ENCODE assay signal across 15 cellular contexts in genomic region chr17:35554668-35555067, GRCh38. TPM values are rescaled to one million over a fixed set of nuclear protein-coding genes. Genes with fewer than 3 reads are reported as not detected.
DNase-seq lines count a peak whose midpoint lies in the region; ATAC-seq and TF ChIP-seq lines count a peak whose summit lies in the region.
"Had no signal": no experiment of that assay in that cellular context is flagged by ENCODE, and none has a peak within 500 bp of the region (broad histone marks: within the 10 kb centered on the region; RNA-seq: fewer than 3 reads in every experiment).

No MANE protein-coding gene starts in this region.

- no peaks in the 10 kb centered on the region for H3K9me3 Mint-ChIP-seq in activated naive CD4-positive, alpha-beta T cell treated with anti-CD3 and anti-CD28 coated beads for 36 hours
- H3K9me3 Mint-ChIP-seq in activated naive CD4-positive, alpha-beta T cell treated with anti-CD3 and anti-CD28 coated beads, Interleukin-2, amount 10 ng/mL, durations not matched to agents 7 days and 5 days = no peaks in the 10 kb centered on the region
- H3K9me3 Mint-ChIP-seq in activated T-helper 17 cell treated with anti-CD3 and anti-CD28 coated beads, Interleukin-2, amount 50 U/mL, for 72 hours = no peaks in the 10 kb centered on the region
- no peaks in the 10 kb centered on the region for H3K9me3 Mint-ChIP-seq in stimulated activated memory B cell treated with anti-CD40 and anti-IgM and Interleukin-4, amounts not matched to agents 10 μg/mL and 1 μg/mL and 100 μg/mL, for 72 hours

- H3K4me3 ChIP-seq in GM23248 (no peak overlapping the region), osteoblast (ENCODE audit: insufficient read depth, low read length) (no peak overlapping the region), ovary (no peak overlapping the region)

- in situ Hi-C loops in GM23248 (cut with MboI) = loop anchor here (10.0 kb wide), 1 partner anchor 60 kb away; no protein-coding TSS in a partner anchor

- no peaks in the 10 kb centered on the region for H3K9me2 ChIP-seq in GM23248 (ENCODE audit: insufficient read depth)

- peaks cover 26% of the 10 kb centered on the region for H3K27me3 ChIP-seq in GM23248 (replicated peaks; ENCODE audit: insufficient read depth)
- H3K27me3 ChIP-seq in osteoblast (ENCODE audit: insufficient read depth, low read length) = peaks cover 28% of the 10 kb centered on the region
- H3K27me3 ChIP-seq in ovary = no peaks in the 10 kb centered on the region

- no peaks in the 10 kb centered on the region for H3K27me3 Mint-ChIP-seq in activated naive CD4-positive, alpha-beta T cell treated with anti-CD3 and anti-CD28 coated beads for 36 hours (ENCODE audit: low read depth)
- peaks cover 53% of the 10 kb centered on the region for H3K27me3 Mint-ChIP-seq in activated naive CD4-positive, alpha-beta T cell treated with anti-CD3 and anti-CD28 coated beads, Interleukin-2, amount 10 ng/mL, durations not matched to agents 7 days and 5 days
- peaks cover 5% of the 10 kb centered on the region for H3K27me3 Mint-ChIP-seq in activated T-helper 17 cell treated with anti-CD3 and anti-CD28 coated beads, Interleukin-2, amount 50 U/mL, for 72 hours
- peaks cover 15% of the 10 kb centered on the region for H3K27me3 Mint-ChIP-seq in stimulated activated memory B cell treated with anti-CD40 and anti-IgM and Interleukin-4, amounts not matched to agents 10 μg/mL and 1 μg/mL and 100 μg/mL, for 72 hours

- DNase-seq in activated naive CD4-positive, alpha-beta T cell treated with anti-CD3 and anti-CD28 coated beads for 36 hours = peak; percentile 26
- no peak for DNase-seq in activated naive CD4-positive, alpha-beta T cell treated with anti-CD3 and anti-CD28 coated beads, Interleukin-2, amount 10 ng/mL, durations not matched to agents 7 days and 5 days
- DNase-seq in GM23248 = peak; percentile 39
- DNase-seq in osteoblast (ENCODE audit: insufficient read length, low spot score, missing footprints) = no peak
- no peak for DNase-seq in ovary
- DNase-seq: Caco-2, KBM-7, MV-4-11, NCI-H1417, NCI-H187 treated with DMSO at 0.1 percent for 48 hours, NCI-H526 treated with DMSO at 0.1 percent for 48 hours, SHP77 had no signal

- H3K4me3 Mint-ChIP-seq in activated naive CD4-positive, alpha-beta T cell treated with anti-CD3 and anti-CD28 coated beads for 36 hours = no peak overlapping the region
- no peak overlapping the region for H3K4me3 Mint-ChIP-seq in activated naive CD4-positive, alpha-beta T cell treated with anti-CD3 and anti-CD28 coated beads, Interleukin-2, amount 10 ng/mL, durations not matched to agents 7 days and 5 days
- H3K4me3 Mint-ChIP-seq in activated T-helper 17 cell treated with anti-CD3 and anti-CD28 coated beads, Interleukin-2, amount 50 U/mL, for 72 hours = no peak overlapping the region
- no peak overlapping the region for H3K4me3 Mint-ChIP-seq in stimulated activated memory B cell treated with anti-CD40 and anti-IgM and Interleukin-4, amounts not matched to agents 10 μg/mL and 1 μg/mL and 100 μg/mL, for 72 hours

- no peak overlapping the region for H3K27ac Mint-ChIP-seq in activated naive CD4-positive, alpha-beta T cell treated with anti-CD3 and anti-CD28 coated beads for 36 hours
- H3K27ac Mint-ChIP-seq in activated naive CD4-positive, alpha-beta T cell treated with anti-CD3 and anti-CD28 coated beads, Interleukin-2, amount 10 ng/mL, durations not matched to agents 7 days and 5 days = no peak overlapping the region
- H3K27ac Mint-ChIP-seq in activated T-helper 17 cell treated with anti-CD3 and anti-CD28 coated beads, Interleukin-2, amount 50 U/mL, for 72 hours = no peak overlapping the region
- H3K27ac Mint-ChIP-seq in stimulated activated memory B cell treated with anti-CD40 and anti-IgM and Interleukin-4, amounts not matched to agents 10 μg/mL and 1 μg/mL and 100 μg/mL, for 72 hours = no peak overlapping the region

- no peak for TF ChIP-seq POLR2A in ovary (IDR thresholded peaks at IDR 0.05)

- no peak overlapping the region for H3K9ac ChIP-seq in GM23248

- H3K79me2 ChIP-seq in GM23248 (ENCODE audit: insufficient read depth) = no peaks in the 10 kb centered on the region
- no peaks in the 10 kb centered on the region for H3K79me2 ChIP-seq in osteoblast (ENCODE audit: insufficient read depth, low read length)

- 58 to 59% methylated on average over 5 of the region's 5 CpGs for WGBS in GM23248 (ENCODE audit: low coverage in 1 of 2, low lambda C conversion rate in 2 of 2, missing lambda C conversion rate in 2 of 2), 2 experiments
- 66 to 78% (median 69%) methylated on average over 5 of the region's 5 CpGs for WGBS in ovary, 3 donors

- ATAC-seq in activated T-helper 17 cell treated with anti-CD3 and anti-CD28 coated beads, Interleukin-2, amount 50 U/mL, for 72 hours (replicated peaks) = peak; percentile 89
- ATAC-seq in stimulated activated memory B cell treated with anti-CD40 and anti-IgM and Interleukin-4, amounts not matched to agents 10 μg/mL and 1 μg/mL and 100 μg/mL, for 72 hours = peak; percentile 72

- intact Hi-C loops in activated naive CD4-positive, alpha-beta T cell treated with anti-CD3 and anti-CD28 coated beads for 36 hours (cut with micrococcal nuclease) = loop anchor here (2.0 kb wide), 1 partner anchor 192 kb away; no protein-coding TSS in a partner anchor
- intact Hi-C loops in ovary (cut with DNase I) = no loop called here

- H4K20me1 ChIP-seq in GM23248 (ENCODE audit: insufficient read depth) (no peaks in the 10 kb centered on the region), osteoblast (ENCODE audit: insufficient read depth, low read length) (no peaks in the 10 kb centered on the region)

- H3F3A ChIP-seq in GM23248 (ENCODE audit: insufficient read depth) = no peaks in the 10 kb centered on the region

- H3K4me2 ChIP-seq in GM23248 (ENCODE audit: unreplicated experiment) (no peak overlapping the region), osteoblast (ENCODE audit: insufficient read depth, low read length) (no peak overlapping the region)

- TF ChIP-seq EP300 in ovary (IDR thresholded peaks at IDR 0.05) = no peak

- CTCF ChIA-PET in activated naive CD4-positive, alpha-beta T cell treated with anti-CD3 and anti-CD28 coated beads for 36 hours (lab: Charles Lee) = interaction anchor here (1.1 kb wide), 1 partner anchor 12 kb away, joined by 5 read pairs; no protein-coding TSS in a partner anchor
- CTCF ChIA-PET in activated naive CD4-positive, alpha-beta T cell treated with anti-CD3 and anti-CD28 coated beads, Interleukin-2, amount 10 ng/mL, durations not matched to agents 7 days and 5 days (lab: Charles Lee) = interaction anchor here (1.4 kb wide), 1 partner anchor 24 kb away, joined by 3 read pairs; the partner anchor contains the start of gene PEX12

- H3K27ac ChIP-seq in GM23248 (no peak overlapping the region), osteoblast (ENCODE audit: low read depth, low read length) (no peak overlapping the region), ovary (no peak overlapping the region)

- H3K36me3 Mint-ChIP-seq in activated naive CD4-positive, alpha-beta T cell treated with anti-CD3 and anti-CD28 coated beads for 36 hours (ENCODE audit: low read depth) = no peaks in the 10 kb centered on the region
- H3K36me3 Mint-ChIP-seq in activated naive CD4-positive, alpha-beta T cell treated with anti-CD3 and anti-CD28 coated beads, Interleukin-2, amount 10 ng/mL, durations not matched to agents 7 days and 5 days = no peaks in the 10 kb centered on the region
- no peaks in the 10 kb centered on the region for H3K36me3 Mint-ChIP-seq in activated T-helper 17 cell treated with anti-CD3 and anti-CD28 coated beads, Interleukin-2, amount 50 U/mL, for 72 hours (ENCODE audit: low read depth)
- H3K36me3 Mint-ChIP-seq in stimulated activated memory B cell treated with anti-CD40 and anti-IgM and Interleukin-4, amounts not matched to agents 10 μg/mL and 1 μg/mL and 100 μg/mL, for 72 hours = no peaks in the 10 kb centered on the region

- TF ChIP-seq CTCF in osteoblast (IDR thresholded peaks at IDR 0.05; ENCODE audit: extremely low read depth, low read depth, low read length) = no peak
- no peak for TF ChIP-seq CTCF in ovary (IDR thresholded peaks at IDR 0.05)

- no peaks in the 10 kb centered on the region for H3K9me3 ChIP-seq in GM23248 (ENCODE audit: low read depth)
- no peaks in the 10 kb centered on the region for H3K9me3 ChIP-seq in osteoblast (ENCODE audit: low read depth, low read length)
- H3K9me3 ChIP-seq in ovary = no peaks in the 10 kb centered on the region
- H3K9me3 ChIP-seq: Caco-2 had no signal

- H3K4me1 ChIP-seq in GM23248 (ENCODE audit: insufficient read depth) (no peaks in the 10 kb centered on the region), osteoblast (ENCODE audit: insufficient read depth, low read length) (no peaks in the 10 kb centered on the region), ovary (ENCODE audit: insufficient read depth) (no peaks in the 10 kb centered on the region)
- H3K4me1 ChIP-seq: Caco-2 had no signal

- no peaks in the 10 kb centered on the region for H3K36me3 ChIP-seq in GM23248 (ENCODE audit: low read depth)
- no peaks in the 10 kb centered on the region for H3K36me3 ChIP-seq in osteoblast (ENCODE audit: insufficient read depth, low read length)
- H3K36me3 ChIP-seq in ovary = no peaks in the 10 kb centered on the region

- no peaks in the 10 kb centered on the region for H3K4me1 Mint-ChIP-seq in activated naive CD4-positive, alpha-beta T cell treated with anti-CD3 and anti-CD28 coated beads for 36 hours (ENCODE audit: low read depth)
- H3K4me1 Mint-ChIP-seq in activated naive CD4-positive, alpha-beta T cell treated with anti-CD3 and anti-CD28 coated beads, Interleukin-2, amount 10 ng/mL, durations not matched to agents 7 days and 5 days = no peaks in the 10 kb centered on the region
- no peaks in the 10 kb centered on the region for H3K4me1 Mint-ChIP-seq in activated T-helper 17 cell treated with anti-CD3 and anti-CD28 coated beads, Interleukin-2, amount 50 U/mL, for 72 hours
- H3K4me1 Mint-ChIP-seq in stimulated activated memory B cell treated with anti-CD40 and anti-IgM and Interleukin-4, amounts not matched to agents 10 μg/mL and 1 μg/mL and 100 μg/mL, for 72 hours = no peaks in the 10 kb centered on the region

- H2AFZ ChIP-seq in GM23248 = no peak overlapping the region
- no peak overlapping the region for H2AFZ ChIP-seq in osteoblast (ENCODE audit: low read length)

RNA-seq across cellular contexts. Expression of gene SLFN14, which starts 6.0 kb away (rescaled TPM):
- not detected for total RNA-seq in activated naive CD4-positive, alpha-beta T cell treated with anti-CD3 and anti-CD28 coated beads for 36 hours
- total RNA-seq in GM23248 (2014; rRNA removed; shearing (Covaris generic)) = not detected in 2 replicates
- polyA plus RNA-seq in GM23248 (2016; fragmentation: Nextera tagmentation; extraction: Ambion mirVana) = not detected in 2 replicates
- total RNA-seq in activated T-helper 17 cell treated with anti-CD3 and anti-CD28 coated beads, Interleukin-2, amount 50 U/mL, for 72 hours = under 1 TPM in 1 of 2 donors, not detected in 1; 0.08 TPM
- under 0.01 TPM in 2 replicates for total RNA-seq in osteoblast
- total RNA-seq in ovary = not detected
- polyA plus RNA-seq in ovary = not detected
- total RNA-seq: Caco-2, OCI-LY7 had no signal

RNA-seq across cellular contexts. Expression of gene SLFN12L, which starts 17.2 kb away (rescaled TPM):
- 10 to 100 TPM; 23.5 to 25.2 TPM for total RNA-seq in activated naive CD4-positive, alpha-beta T cell treated with anti-CD3 and anti-CD28 coated beads for 36 hours
- total RNA-seq in GM23248 (2014; rRNA removed; shearing (Covaris generic)) = 0.11 TPM in 1 of 2 replicates, not detected in the other
- polyA plus RNA-seq in GM23248 (2016; fragmentation: Nextera tagmentation; extraction: Ambion mirVana) = not detected in 2 replicates
- 10 to 100 TPM; 56.1 to 72.2 TPM for total RNA-seq in activated T-helper 17 cell treated with anti-CD3 and anti-CD28 coated beads, Interleukin-2, amount 50 U/mL, for 72 hours
- total RNA-seq in osteoblast = 0.36 and 0.88 TPM in 2 replicates
- total RNA-seq in ovary = 1 to 10 TPM in 2 of 7 donors, under 1 TPM in 5; 0.23 to 1.2 (median 0.79) TPM
- 1 to 10 TPM in 1 of 2 donors, under 1 TPM in 1; 0.53 to 1.2 TPM for polyA plus RNA-seq in ovary
- total RNA-seq: Caco-2, OCI-LY7 had no signal

RNA-seq across cellular contexts. Expression of gene PEX12, which starts 23.7 kb away (rescaled TPM):
- total RNA-seq in activated naive CD4-positive, alpha-beta T cell treated with anti-CD3 and anti-CD28 coated beads for 36 hours = 1 to 10 TPM; 6.2 to 6.5 TPM
- 7.9 and 10.1 TPM in 2 replicates for total RNA-seq in GM23248 (2014; rRNA removed; shearing (Covaris generic))
- polyA plus RNA-seq in GM23248 (2016; fragmentation: Nextera tagmentation; extraction: Ambion mirVana) = 6.3 and 6.7 TPM in 2 replicates
- total RNA-seq in activated T-helper 17 cell treated with anti-CD3 and anti-CD28 coated beads, Interleukin-2, amount 50 U/mL, for 72 hours = 1 to 10 TPM; 1.9 to 2.6 TPM
- total RNA-seq in osteoblast = 8.0 and 8.8 TPM in 2 replicates
- 1 to 10 TPM; 4.0 to 9.3 (median 6.5) TPM for total RNA-seq in ovary
- polyA plus RNA-seq in ovary = 1 to 10 TPM; 6.2 to 9.8 TPM

RNA-seq across cellular contexts. Expression of gene AP2B1, which starts 32.5 kb away (rescaled TPM):
- total RNA-seq in activated naive CD4-positive, alpha-beta T cell treated with anti-CD3 and anti-CD28 coated beads for 36 hours = 100 to 1,000 TPM; 158 to 172 TPM
- 67.3 and 72.4 TPM in 2 replicates for total RNA-seq in GM23248 (2014; rRNA removed; shearing (Covaris generic))
- polyA plus RNA-seq in GM23248 (2016; fragmentation: Nextera tagmentation; extraction: Ambion mirVana) = 85.9 and 92.6 TPM in 2 replicates
- total RNA-seq in activated T-helper 17 cell treated with anti-CD3 and anti-CD28 coated beads, Interleukin-2, amount 50 U/mL, for 72 hours = 100 to 1,000 TPM; 189 to 213 TPM
- 84.0 and 93.1 TPM in 2 replicates for total RNA-seq in osteoblast
- 100 to 1,000 TPM in 5 of 7 donors, 10 to 100 TPM in 2; 48.3 to 170 (median 139) TPM for total RNA-seq in ovary
- polyA plus RNA-seq in ovary = 100 to 1,000 TPM in 1 of 2 donors, 10 to 100 TPM in 1; 42.6 to 164 TPM

Comparison
In these comparisons a context has a peak if more than half of its experiments do, and no peak if none do; other contexts are left out.
1. DNase-seq: peak in activated naive CD4-positive, alpha-beta T cell treated with anti-CD3 and anti-CD28 coated beads for 36 hours (single experiment) and GM23248 (single experiment); none in activated naive CD4-positive, alpha-beta T cell treated with anti-CD3 and anti-CD28 coated beads, Interleukin-2, amount 10 ng/mL, durations not matched to agents 7 days and 5 days (single experiment), osteoblast (single experiment) and ovary (0 of 5).
2. RNA of gene SLFN12L, which starts 17.2 kb away (total RNA-seq): 56.1 to 72.2 TPM in activated T-helper 17 cell treated with anti-CD3 and anti-CD28 coated beads, Interleukin-2, amount 50 U/mL, for 72 hours and 23.5 to 25.2 TPM in activated naive CD4-positive, alpha-beta T cell treated with anti-CD3 and anti-CD28 coated beads for 36 hours; 0.23 to 1.2 TPM in ovary, 0.36 to 0.88 TPM in osteoblast and 0.11 TPM in GM23248; every median in the first group is over 10 times any median in the second.